12 cellular contexts compared by ENCODE assay signal in the genomic region with DNA sequence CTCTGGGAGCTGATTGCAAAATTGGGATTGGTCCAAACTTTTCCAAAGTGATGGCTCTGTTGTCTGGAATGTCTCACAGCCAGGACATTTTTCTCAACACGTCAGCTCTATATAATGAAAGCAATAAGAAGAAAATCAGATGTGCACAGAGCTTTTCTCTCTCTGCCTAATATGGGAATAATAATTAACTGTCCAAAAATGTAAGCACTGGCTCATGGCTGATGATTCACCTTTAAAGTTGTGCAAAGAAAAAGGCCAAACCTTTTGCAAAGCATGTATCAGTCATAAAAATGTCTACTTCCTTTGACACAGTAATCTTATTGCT. TPM values are rescaled to one million over a fixed set of nuclear protein-coding genes. Genes with fewer than 3 reads are reported as not detected.
DNase-seq lines count a peak whose midpoint lies in the region; ATAC-seq and TF ChIP-seq lines count a peak whose summit lies in the region.
"Had no signal": no experiment of that assay in that cellular context is flagged by ENCODE, and none has a peak within 500 bp of the region (broad histone marks: within the 10 kb centered on the region; RNA-seq: fewer than 3 reads in every experiment).

No MANE protein-coding gene starts in this region.

- H3K4me3 ChIP-seq in AG09309 (ENCODE audit: control insufficient read depth, low read depth, low read length) (no peak overlapping the region), IMR-90 (ENCODE audit: insufficient read depth, low read depth, low read length) (no peak overlapping the region), cardiac fibroblast (replicated peaks in 1 of 2; ENCODE audit: low read depth in 2 of 2, low read length in 2 of 2) (no peak overlapping the region), upper lobe of left lung (no peak overlapping the region)

- no peak overlapping the region for H3K4me3 Mint-ChIP-seq in endothelial cell (ENCODE audit: unreplicated experiment)
- H3K4me3 Mint-ChIP-seq: activated T-helper 17 cell treated with anti-CD3 and anti-CD28 coated beads, Interleukin-2, amount 50 U/mL, for 72 hours; CD4-positive, CD25-positive, alpha-beta regulatory T cell had no signal

- H3K27me3 Mint-ChIP-seq in endothelial cell (ENCODE audit: unreplicated experiment): peaks cover 2% of the 10 kb centered on the region
- H3K27me3 Mint-ChIP-seq: activated T-helper 17 cell treated with anti-CD3 and anti-CD28 coated beads, Interleukin-2, amount 50 U/mL, for 72 hours; CD4-positive, CD25-positive, alpha-beta regulatory T cell had no signal

- H3K27ac Mint-ChIP-seq in endothelial cell (ENCODE audit: unreplicated experiment): no peak overlapping the region
- H3K27ac Mint-ChIP-seq: activated T-helper 17 cell treated with anti-CD3 and anti-CD28 coated beads, Interleukin-2, amount 50 U/mL, for 72 hours; CD4-positive, CD25-positive, alpha-beta regulatory T cell had no signal

- TF ChIP-seq POLR2A in IMR-90 (IDR thresholded peaks at IDR 0.05; ENCODE audit: low read depth, low read length) (no peak), upper lobe of left lung (IDR thresholded peaks at IDR 0.05) (no peak)

- WGBS in IMR-90 (ENCODE audit: extremely low coverage in 2 of 2, insufficient read length in 1 of 2), 2 experiments: no CpG with 5 or more reads among the region's 1 CpG
- WGBS in upper lobe of left lung, 2 donors: 81 to 95% methylated on average over 1 of the region's 1 CpG

- H3K9me1 ChIP-seq in IMR-90 (ENCODE audit: insufficient read depth, low read length): peaks cover 6% of the 10 kb centered on the region

- TF ChIP-seq EP300 in upper lobe of left lung (IDR thresholded peaks at IDR 0.05): no peak

- no peak overlapping the region for H3K18ac ChIP-seq in IMR-90 (ENCODE audit: low read depth, low read length)

- BruUV-seq in IMR-90 (replicated peaks; lab: Mats Ljungman, UMichigan): no TSS peak

- no peak overlapping the region for H2AK9ac ChIP-seq in IMR-90 (replicated peaks; ENCODE audit: low read depth, low read length, poor library complexity)

- intact Hi-C loops in IMR-90 (cut with micrococcal nuclease): no loop called here

- peak overlapping the region in 1 of 2 experiments; percentile 60; a peak in 2 of 4 replicates for H4K8ac ChIP-seq in IMR-90 (ENCODE audit: low read depth in 2 of 2, low read length in 2 of 2)

- peaks cover 0 to 9% of the 10 kb centered on the region in 2 experiments; a peak in 1 of 4 replicates for H3K79me1 ChIP-seq in IMR-90 (ENCODE audit: low read depth in 1 of 2, low read length in 2 of 2)

- H3K14ac ChIP-seq in IMR-90 (replicated peaks; ENCODE audit: low read depth, low read length): peak overlapping the region; percentile 57; the same call in 1 of the 2 replicates

- peak overlapping the region; percentile 64; the same call in 1 of the 2 replicates for H3K27ac ChIP-seq in IMR-90 (ENCODE audit: insufficient read depth, low read length)
- no peak overlapping the region for H3K27ac ChIP-seq in upper lobe of left lung
- H3K27ac ChIP-seq: VCaP had no signal

- 0 out of 2 replicates have a peak, but pooled peaks have one; percentile 12 for TF ChIP-seq RAD21 in IMR-90 (IDR thresholded peaks at IDR 0.05; ENCODE audit: low read length)

- no peaks in the 10 kb centered on the region for H4K20me1 ChIP-seq in IMR-90 (ENCODE audit: insufficient read depth, low read length)

- H4K91ac ChIP-seq in IMR-90 (ENCODE audit: insufficient read depth, low read depth, low read length): peak overlapping the region; percentile 70; the same call in 1 of the 2 replicates

- peak overlapping the region; percentile 61; the same call in 1 of the 2 replicates for H3K4me2 ChIP-seq in IMR-90 (ENCODE audit: low read depth, low read length)

- H2BK15ac ChIP-seq in IMR-90 (ENCODE audit: low read depth, low read length): peak overlapping the region; percentile 42; the same call in 1 of the 3 replicates

- 0 out of 2 replicates have a peak overlapping the region, but pooled peaks have one; percentile 91 for H2BK20ac ChIP-seq in IMR-90 (ENCODE audit: low read depth, low read length)

- no peaks in the 10 kb centered on the region for H3K9me3 ChIP-seq in IMR-90 (ENCODE audit: control insufficient read depth, insufficient read depth, low read length)
- H3K9me3 ChIP-seq in upper lobe of left lung: no peaks in the 10 kb centered on the region

- TF ChIP-seq CTCF in AG09309 (IDR thresholded peaks at IDR 0.05; ENCODE audit: control insufficient read depth, insufficient read depth, low read depth, low read length, missing control alignments) (no peak), IMR-90 (conservative IDR thresholded peaks at IDR 0.05; ENCODE audit: low read depth, low read length) (no peak), cardiac fibroblast (IDR thresholded peaks at IDR 0.05; ENCODE audit: low read depth, low read length) (no peak), endothelial cell (IDR thresholded peaks at IDR 0.05; ENCODE audit: unreplicated experiment) (no peak), upper lobe of left lung (IDR thresholded peaks at IDR 0.05) (no peak)

- peak overlapping the region; percentile 98 for H2BK5ac ChIP-seq in IMR-90 (ENCODE audit: low read depth, low read length, poor library complexity, severe bottlenecking)

- H3K56ac ChIP-seq in IMR-90 (ENCODE audit: extremely low read depth, insufficient read depth, low read length): peak overlapping the region; percentile 80; the same call in 1 of the 2 replicates

- H3K4me1 Mint-ChIP-seq in endothelial cell (ENCODE audit: unreplicated experiment): peaks cover 5% of the 10 kb centered on the region
- H3K4me1 Mint-ChIP-seq: activated T-helper 17 cell treated with anti-CD3 and anti-CD28 coated beads, Interleukin-2, amount 50 U/mL, for 72 hours had no signal

- H2BK120ac ChIP-seq in IMR-90 (ENCODE audit: low read depth, low read length): peak overlapping the region; percentile 90; the same call in 1 of the 2 replicates

- H3K9me3 Mint-ChIP-seq in endothelial cell (ENCODE audit: unreplicated experiment): no peaks in the 10 kb centered on the region
- H3K9me3 Mint-ChIP-seq: activated T-helper 17 cell treated with anti-CD3 and anti-CD28 coated beads, Interleukin-2, amount 50 U/mL, for 72 hours had no signal

- POLR2A ChIA-PET in IMR-90 (lab: Charles Lee; ENCODE audit: unreplicated experiment): no interaction called here

- H3K4me1 ChIP-seq in IMR-90 (ENCODE audit: control insufficient read depth, insufficient read depth, low read length): peaks cover 4% of the 10 kb centered on the region
- H3K4me1 ChIP-seq in upper lobe of left lung: peaks cover 0 to 6% (median 1%) of the 10 kb centered on the region in 4 donors

- DNase-seq in AG09309 (ENCODE audit: low read depth): peak; percentile 94
- DNase-seq in IMR-90: peak; percentile 95
- DNase-seq in cardiac fibroblast (ENCODE audit: low read depth in 2 of 2): peak; percentile 85 to 94
- peak; percentile 56 to 66 for DNase-seq in lung microvascular endothelial cell (ENCODE audit: low read depth in 2 of 2)
- DNase-seq in endothelial cell (ENCODE audit: low spot score): no peak
- DNase-seq in upper lobe of left lung: no peak
- no peak for DNase-seq in NCI-H69 (lab: John Stamatoyannopoulos, UW)
- DNase-seq in activated T-cell treated with anti-CD3 and anti-CD28 coated beads, Interleukin-2, amount 50 U/mL, for 48 hours: no peak
- DNase-seq: CD4-positive, CD25-positive, alpha-beta regulatory T cell; NCI-H1105 had no signal

- CTCF ChIA-PET in IMR-90 (lab: Yijun Ruan, JAX): no interaction called here

- 0 out of 2 replicates have a peak overlapping the region, but pooled peaks have one; percentile 82 for H3K4ac ChIP-seq in IMR-90 (ENCODE audit: low read depth, low read length)

- no peak overlapping the region for H3K9ac ChIP-seq in IMR-90 (ENCODE audit: low read depth, low read length)

- no peak overlapping the region for H2AK5ac ChIP-seq in IMR-90 (ENCODE audit: low read depth, low read length)

- in situ Hi-C loops in IMR-90 (cut with MboI; ENCODE audit: low sequenced_read_pairs): no loop called here

- no peak overlapping the region for H4K5ac ChIP-seq in IMR-90 (ENCODE audit: low read depth, low read length)

- H3K27me3 ChIP-seq in IMR-90 (ENCODE audit: control insufficient read depth, insufficient read depth, low read length): no peaks in the 10 kb centered on the region
- no peaks in the 10 kb centered on the region for H3K27me3 ChIP-seq in upper lobe of left lung

- H3K23ac ChIP-seq in IMR-90 (ENCODE audit: low read depth, low read length): no peak overlapping the region

- no peak overlapping the region for H2AFZ ChIP-seq in IMR-90 (replicated peaks; ENCODE audit: low read length, poor library complexity)

- H3K36me3 ChIP-seq in IMR-90 (ENCODE audit: control insufficient read depth, insufficient read depth, low read length): no peaks in the 10 kb centered on the region
- no peaks in the 10 kb centered on the region for H3K36me3 ChIP-seq in upper lobe of left lung

- no peaks in the 10 kb centered on the region for H3K36me3 Mint-ChIP-seq in endothelial cell (ENCODE audit: low read depth, unreplicated experiment)
- H3K36me3 Mint-ChIP-seq: CD4-positive, CD25-positive, alpha-beta regulatory T cell had no signal

- ATAC-seq in IMR-90 (ENCODE audit: low read depth) (peak; percentile 83), upper lobe of left lung (ENCODE audit: low FRiP score in 2 of 2) (no peak)
- ATAC-seq: activated T-helper 17 cell treated with anti-CD3 and anti-CD28 coated beads, Interleukin-2, amount 50 U/mL, for 72 hours had no signal

- dilution Hi-C loops in IMR-90 (cut with HindIII; ENCODE audit: low sequenced_read_pairs, unreplicated experiment): no loop called here

TF ChIP-seq in IMR-90, 13 proteins besides CTCF, POLR2A, EP300 and RAD21 (continues in another document):
- no peak for TF ChIP-seq MAZ (IDR thresholded peaks at IDR 0.05; ENCODE audit: borderline replicate concordance, low read depth, low read length)
- 0 out of 2 replicates have a peak, but pooled peaks have one; percentile 8 for TF ChIP-seq RFX5 (IDR thresholded peaks at IDR 0.05; ENCODE audit: low read depth, low read length)
- TF ChIP-seq, protein P1, sequence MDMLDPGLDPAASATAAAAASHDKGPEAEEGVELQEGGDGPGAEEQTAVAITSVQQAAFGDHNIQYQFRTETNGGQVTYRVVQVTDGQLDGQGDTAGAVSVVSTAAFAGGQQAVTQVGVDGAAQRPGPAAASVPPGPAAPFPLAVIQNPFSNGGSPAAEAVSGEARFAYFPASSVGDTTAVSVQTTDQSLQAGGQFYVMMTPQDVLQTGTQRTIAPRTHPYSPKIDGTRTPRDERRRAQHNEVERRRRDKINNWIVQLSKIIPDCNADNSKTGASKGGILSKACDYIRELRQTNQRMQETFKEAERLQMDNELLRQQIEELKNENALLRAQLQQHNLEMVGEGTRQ (IDR thresholded peaks at IDR 0.05; ENCODE audit: low read depth, low read length): no peak
- peak; percentile 44; the same call in 1 of the 2 replicates for TF ChIP-seq BHLHE40 (IDR thresholded peaks at IDR 0.05; ENCODE audit: low read depth, low read length)
- peak; percentile 89 for TF ChIP-seq FOS (IDR thresholded peaks at IDR 0.05; ENCODE audit: low read depth, low read length)

RNA-seq across cellular contexts. Expression of a gene that starts 30.4 kb away (rescaled TPM):
- 37.5 and 38.0 TPM in 2 replicates for total RNA-seq in IMR-90 (2012; rRNA removed)
- 5.4 and 7.0 TPM in 2 replicates for polyA plus RNA-seq in IMR-90 (2012; rRNA removed)
- polyA plus RNA-seq in IMR-90 (2012; cell fraction: cytosol; rRNA removed): 1.1 and 1.7 TPM in 2 replicates
- polyA plus RNA-seq in IMR-90 (2012; cell fraction: nucleus; rRNA removed; ENCODE audit: low replicate concordance): 2.1 and 9.7 TPM in 2 replicates
- total RNA-seq in lung microvascular endothelial cell: 14.4 and 18.8 TPM in 2 replicates
- 35.1 TPM for total RNA-seq in endothelial cell (ENCODE audit: unreplicated experiment)
- 10 to 100 TPM; 11.4 to 26.8 (median 16.6) TPM for total RNA-seq in upper lobe of left lung

Comparison
In these comparisons a context has a peak if more than half of its experiments do, and no peak if none do; other contexts are left out.
1. DNase-seq: peak in AG09309 (single experiment), IMR-90 (single experiment), cardiac fibroblast (2 of 2) and lung microvascular endothelial cell (2 of 2); none in endothelial cell (single experiment), upper lobe of left lung (0 of 2), NCI-H69 (single experiment) and activated T-cell treated with anti-CD3 and anti-CD28 coated beads, Interleukin-2, amount 50 U/mL, for 48 hours (0 of 2).